In the genomic region with DNA sequence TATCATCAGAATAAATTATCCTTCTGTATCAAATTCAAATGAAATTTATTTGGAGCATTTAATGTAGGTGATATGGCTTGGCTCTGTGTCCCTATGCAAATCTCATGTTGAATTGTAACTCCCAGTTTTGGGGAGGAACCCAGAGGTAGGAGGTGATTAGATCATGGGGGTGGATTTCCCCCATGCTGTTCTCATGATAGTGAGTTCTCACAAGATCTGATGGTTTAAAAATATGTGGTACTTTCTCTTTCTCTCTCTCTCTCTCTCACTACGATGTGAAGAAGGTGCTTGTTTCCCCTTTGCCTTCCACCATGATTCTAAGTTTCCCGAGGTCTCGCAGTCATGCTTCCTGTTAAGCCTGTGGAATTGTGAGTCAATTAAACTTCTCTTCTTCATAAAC, we compare ENCODE assay signal across 17 cellular contexts.
DNase-seq lines count a peak whose midpoint lies in the region; ATAC-seq and TF ChIP-seq lines count a peak whose summit lies in the region.
"Had no signal": no experiment of that assay in that cellular context is flagged by ENCODE, and none has a peak within 500 bp of the region (broad histone marks: within the 10 kb centered on the region; RNA-seq: fewer than 3 reads in every experiment).

No MANE protein-coding gene starts in this region.

- TF ChIP-seq POLR2A in Peyer's patch (IDR thresholded peaks at IDR 0.05), result no peak

- in situ Hi-C loops in brain microvascular endothelial cell (cut with HindIII; ENCODE audit: low pct_ligation_motif_present, low sequenced_read_pairs), result no loop called here

- H3K4me1 ChIP-seq in Peyer's patch, result no peaks in the 10 kb centered on the region

- H3K36me3 ChIP-seq in brain microvascular endothelial cell (replicated peaks) (no peaks in the 10 kb centered on the region), Peyer's patch (no peaks in the 10 kb centered on the region)

- H3K27me3 ChIP-seq in brain microvascular endothelial cell (replicated peaks) (no peaks in the 10 kb centered on the region), Peyer's patch (no peaks in the 10 kb centered on the region)

- no peak overlapping the region for H3K27ac Mint-ChIP-seq in endothelial cell (ENCODE audit: unreplicated experiment)
- H3K27ac Mint-ChIP-seq: CD14-positive monocyte; IgD-negative memory B cell; T-helper 1 cell treated with Interleukin-12 subunit alpha and Interleukin-12 subunit beta and Interleukin-4 antibody, amounts not matched to agents 30 μg/mL and 1 μg/mL, for 36 hours had no signal

- ATAC-seq in GM21360 (IDR thresholded peaks at IDR 0.05; ENCODE audit: unreplicated experiment), result peak; percentile 44
- ATAC-seq in HG03432 (IDR thresholded peaks at IDR 0.05; ENCODE audit: unreplicated experiment), result peak; percentile 63
- no peak for ATAC-seq in GM18517 (IDR thresholded peaks at IDR 0.05; ENCODE audit: unreplicated experiment)
- no peak for ATAC-seq in GM21737 (IDR thresholded peaks at IDR 0.05; ENCODE audit: unreplicated experiment)
- ATAC-seq: GM12878, GM23338 had no signal

- H3K4me1 Mint-ChIP-seq in endothelial cell (ENCODE audit: unreplicated experiment), result no peaks in the 10 kb centered on the region
- H3K4me1 Mint-ChIP-seq: CD14-positive monocyte had no signal

- H3K4me3 ChIP-seq in brain microvascular endothelial cell (ENCODE audit: low read depth, low read length) (no peak overlapping the region), Peyer's patch (no peak overlapping the region)
- H3K4me3 ChIP-seq: GM12878, GM23338 had no signal

- no peak for TF ChIP-seq CTCF in brain microvascular endothelial cell (IDR thresholded peaks at IDR 0.05; ENCODE audit: low read depth, low read length, missing control alignments)
- TF ChIP-seq CTCF in Peyer's patch (IDR thresholded peaks at IDR 0.05), result no peak
- TF ChIP-seq CTCF in endothelial cell (IDR thresholded peaks at IDR 0.05; ENCODE audit: unreplicated experiment), result no peak

- peak overlapping the region; percentile 7 for H3K27ac ChIP-seq in brain microvascular endothelial cell
- H3K27ac ChIP-seq in Peyer's patch, result no peak overlapping the region

- no peaks in the 10 kb centered on the region for H3K9me3 ChIP-seq in Peyer's patch

- H3K27me3 Mint-ChIP-seq in endothelial cell (ENCODE audit: unreplicated experiment), result no peaks in the 10 kb centered on the region

- no peaks in the 10 kb centered on the region for H3K9me3 Mint-ChIP-seq in endothelial cell (ENCODE audit: unreplicated experiment)
- H3K9me3 Mint-ChIP-seq: GM23338; IgD-negative memory B cell; T-helper 1 cell treated with Interleukin-12 subunit alpha and Interleukin-12 subunit beta and Interleukin-4 antibody, amounts not matched to agents 30 μg/mL and 1 μg/mL, for 36 hours had no signal

- DNase-seq in ELR (ENCODE audit: low read depth) (peak; percentile 36), brain microvascular endothelial cell (no peak), Peyer's patch (no peak), endothelial cell (ENCODE audit: low spot score) (no peak)
- DNase-seq: DMS53, NCI-H146, NCI-H69, Right ventricle myocardium superior had no signal

- H3K36me3 Mint-ChIP-seq in endothelial cell (ENCODE audit: low read depth, unreplicated experiment), result no peaks in the 10 kb centered on the region
- H3K36me3 Mint-ChIP-seq: CD14-positive monocyte, IgD-negative memory B cell had no signal

- no peak overlapping the region for H3K4me3 Mint-ChIP-seq in endothelial cell (ENCODE audit: unreplicated experiment)
- H3K4me3 Mint-ChIP-seq: CD14-positive monocyte; GM23338; IgD-negative memory B cell; T-helper 1 cell treated with Interleukin-12 subunit alpha and Interleukin-12 subunit beta and Interleukin-4 antibody, amounts not matched to agents 30 μg/mL and 1 μg/mL, for 36 hours had no signal

Comparison
In these comparisons a context has a peak if more than half of its experiments do, and no peak if none do; other contexts are left out.
1. ATAC-seq: peak in GM21360 (single experiment) and HG03432 (single experiment); none in GM18517 (single experiment) and GM21737 (single experiment).